In genomic region chr1:161307230-161307768, GRCh38 we compare ENCODE assay signal across 1 cellular context.
TF ChIP-seq lines count a peak whose summit lies in the region.

No MANE protein-coding gene starts in this region.

TF ChIP-seq in K562, 482 proteins besides CTCF, POLR2A, EP300 and RAD21 (continued from another document):
- TF ChIP-seq GMEB1 (CRISPR knock-in tag; IDR thresholded peaks at IDR 0.05) (no peak), EZH2 (IDR thresholded peaks at IDR 0.05; ENCODE audit: borderline replicate concordance, low read depth, low read length) (no peak), PATZ1 (CRISPR knock-in tag; IDR thresholded peaks at IDR 0.05; ENCODE audit: borderline replicate concordance) (no peak), LEF1 (IDR thresholded peaks at IDR 0.05) (peak; percentile 42; the same call in 1 of the 2 replicates), AFF4 (CRISPR knock-in tag; IDR thresholded peaks at IDR 0.05) (no peak), SUPT5H (IDR thresholded peaks at IDR 0.05) (peak; percentile 62; the same call in 1 of the 2 replicates), SOX6 (IDR thresholded peaks at IDR 0.05) (0 out of 2 replicates have a peak, but pooled peaks have one; percentile 39), RBM25 (IDR thresholded peaks at IDR 0.05; ENCODE audit: low read depth, low read length, severe bottlenecking) (no peak), JUND (IDR thresholded peaks at IDR 0.05; ENCODE audit: borderline replicate concordance, low read depth, low read length) (peak; percentile 80), JUND (tag; IDR thresholded peaks at IDR 0.05; ENCODE audit: borderline replicate concordance, low read depth, low read length) (peak; percentile 80; the same call in 2 of the 3 replicates), SMARCE1 (IDR thresholded peaks at IDR 0.05) (peak; percentile 72), RBM15 (IDR thresholded peaks at IDR 0.05; ENCODE audit: insufficient read depth, low read length) (no peak), NCOA2 (IDR thresholded peaks at IDR 0.05; ENCODE audit: partially characterized antibody in 2 of 2) (peak in 1 of 2 experiments; percentile 16), EP400 (IDR thresholded peaks at IDR 0.05) (peak; percentile 45), HDAC1 (IDR thresholded peaks at IDR 0.05) (peak in 1 of 2 experiments; percentile 16; a peak in 1 of 4 replicates), ZNF197 (CRISPR knock-in tag; IDR thresholded peaks at IDR 0.05; ENCODE audit: low read depth) (0 out of 2 replicates have a peak, but pooled peaks have one; percentile 50), ETV5 (CRISPR knock-in tag; IDR thresholded peaks at IDR 0.05; ENCODE audit: low read depth) (no peak), SMAD3 (CRISPR knock-in tag; conservative IDR thresholded peaks at IDR 0.05) (no peak), DLX4 (CRISPR knock-in tag; IDR thresholded peaks at IDR 0.05) (no peak)
